1 cellular context compared by ENCODE assay signal in the genomic region with DNA sequence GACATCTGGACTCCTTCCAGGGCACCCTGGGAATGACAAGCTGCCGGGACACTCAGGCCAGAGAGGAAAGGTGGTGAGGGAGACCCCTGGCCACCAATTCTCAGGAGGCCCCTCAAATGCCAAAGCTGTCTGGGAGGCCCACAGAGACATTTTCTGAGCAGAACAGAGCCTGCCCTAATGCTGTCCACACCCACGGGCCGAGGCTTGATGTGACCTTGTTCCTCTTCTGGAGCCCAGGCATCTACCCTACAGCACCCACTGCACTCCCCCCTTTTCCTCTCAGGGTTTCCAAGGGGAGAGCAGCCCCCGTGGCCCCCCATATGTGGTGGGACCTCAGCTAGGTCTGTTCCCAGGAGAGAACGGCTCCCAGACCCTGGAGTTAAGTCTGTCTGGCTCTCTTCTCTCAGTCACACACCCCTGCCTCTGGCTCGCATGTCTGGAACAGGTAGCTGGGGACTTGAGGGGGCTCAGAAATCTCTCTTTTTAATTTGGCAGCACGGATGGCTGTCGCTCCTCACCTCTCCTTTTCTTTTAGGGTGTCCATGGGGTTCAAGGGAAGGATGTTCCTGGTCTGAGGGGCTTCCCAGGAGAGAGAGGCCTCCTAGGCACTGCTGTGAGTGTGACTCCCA.
TF ChIP-seq lines count a peak whose summit lies in the region.

No MANE protein-coding gene starts in this region.

TF ChIP-seq in IMR-90, 13 proteins besides CTCF, POLR2A, EP300 and RAD21:
- TF ChIP-seq RFX5 (IDR thresholded peaks at IDR 0.05; ENCODE audit: low read depth, low read length) (no peak), SMC3 (IDR thresholded peaks at IDR 0.05; ENCODE audit: low read depth, low read length) (no peak), NFE2L2 (IDR thresholded peaks at IDR 0.05; ENCODE audit: low read depth, low read length) (no peak), CHD1 (IDR thresholded peaks at IDR 0.05; ENCODE audit: low read depth, low read length) (no peak), MAFK (IDR thresholded peaks at IDR 0.05; ENCODE audit: low read depth, low read length) (no peak), RCOR1 (IDR thresholded peaks at IDR 0.05; ENCODE audit: insufficient replicate concordance, low read length) (no peak), CEBPB (IDR thresholded peaks at IDR 0.05; ENCODE audit: low read depth, low read length) (no peak), BHLHE40 (IDR thresholded peaks at IDR 0.05; ENCODE audit: low read depth, low read length) (no peak), MXI1 (IDR thresholded peaks at IDR 0.05; ENCODE audit: borderline replicate concordance, low read depth, low read length) (no peak)
- TF ChIP-seq, protein P1, sequence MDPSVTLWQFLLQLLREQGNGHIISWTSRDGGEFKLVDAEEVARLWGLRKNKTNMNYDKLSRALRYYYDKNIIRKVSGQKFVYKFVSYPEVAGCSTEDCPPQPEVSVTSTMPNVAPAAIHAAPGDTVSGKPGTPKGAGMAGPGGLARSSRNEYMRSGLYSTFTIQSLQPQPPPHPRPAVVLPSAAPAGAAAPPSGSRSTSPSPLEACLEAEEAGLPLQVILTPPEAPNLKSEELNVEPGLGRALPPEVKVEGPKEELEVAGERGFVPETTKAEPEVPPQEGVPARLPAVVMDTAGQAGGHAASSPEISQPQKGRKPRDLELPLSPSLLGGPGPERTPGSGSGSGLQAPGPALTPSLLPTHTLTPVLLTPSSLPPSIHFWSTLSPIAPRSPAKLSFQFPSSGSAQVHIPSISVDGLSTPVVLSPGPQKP (IDR thresholded peaks at IDR 0.05; ENCODE audit: borderline replicate concordance, low read depth, low read length) = no peak
- TF ChIP-seq, protein P2, sequence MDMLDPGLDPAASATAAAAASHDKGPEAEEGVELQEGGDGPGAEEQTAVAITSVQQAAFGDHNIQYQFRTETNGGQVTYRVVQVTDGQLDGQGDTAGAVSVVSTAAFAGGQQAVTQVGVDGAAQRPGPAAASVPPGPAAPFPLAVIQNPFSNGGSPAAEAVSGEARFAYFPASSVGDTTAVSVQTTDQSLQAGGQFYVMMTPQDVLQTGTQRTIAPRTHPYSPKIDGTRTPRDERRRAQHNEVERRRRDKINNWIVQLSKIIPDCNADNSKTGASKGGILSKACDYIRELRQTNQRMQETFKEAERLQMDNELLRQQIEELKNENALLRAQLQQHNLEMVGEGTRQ (IDR thresholded peaks at IDR 0.05; ENCODE audit: low read depth, low read length) = no peak
